Comparison of ENCODE assay signal across 10 cellular contexts in the genomic region with DNA sequence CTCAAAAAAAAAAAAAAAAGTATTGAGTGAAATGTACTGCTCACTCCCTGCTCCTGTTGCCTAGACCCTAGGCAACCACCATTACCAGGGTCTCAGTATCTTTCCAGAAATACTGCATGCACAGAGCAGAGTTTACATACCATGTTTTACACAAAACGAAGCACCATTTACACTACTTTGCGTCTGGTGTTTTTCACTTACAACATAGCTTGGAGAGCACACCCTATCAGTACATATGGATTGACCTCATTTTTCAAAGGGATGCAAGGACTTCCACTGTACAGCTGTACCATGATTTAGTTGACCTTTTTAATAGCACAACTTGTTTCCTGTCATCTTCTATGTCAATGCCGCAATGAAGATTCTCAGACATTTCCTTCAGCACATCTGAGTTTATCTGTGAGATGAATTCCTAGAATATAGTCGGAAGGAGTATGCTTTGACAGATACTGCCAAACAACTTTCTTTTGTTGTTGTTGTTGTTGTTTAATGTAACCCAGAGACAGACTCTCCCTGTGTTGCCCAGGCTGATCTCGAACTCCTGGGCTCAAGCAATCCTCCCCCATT. TPM values are rescaled to one million over a fixed set of nuclear protein-coding genes. Genes with fewer than 3 reads are reported as not detected.
DNase-seq lines count a peak whose midpoint lies in the region; ATAC-seq and TF ChIP-seq lines count a peak whose summit lies in the region.
"Had no signal": no experiment of that assay in that cellular context is flagged by ENCODE, and none has a peak within 500 bp of the region (broad histone marks: within the 10 kb centered on the region; RNA-seq: fewer than 3 reads in every experiment).

No MANE protein-coding gene starts in this region.

- H3K36me3 ChIP-seq in thoracic aorta = peaks cover 5% of the 10 kb centered on the region

- peak overlapping the region; percentile 76 for H3K27ac Mint-ChIP-seq in activated T-cell treated with anti-CD3 and anti-CD28 coated beads, Interleukin-2, amount 50 U/mL, for 72 hours
- H3K27ac Mint-ChIP-seq in activated B cell treated with CpG ODN at 0.5 μM for 24 hours = peak overlapping the region; percentile 92
- peak overlapping the region; percentile 93 to 99 (median 93) for H3K27ac Mint-ChIP-seq in immature natural killer cell
- H3K27ac Mint-ChIP-seq: dendritic cell treated with granulocyte-macrophage colony-stimulating factor and Interleukin-4, amounts not matched to agents 40 ng/mL and 50 ng/mL, for 4 days had no signal

- H3K9me3 Mint-ChIP-seq in activated T-cell treated with anti-CD3 and anti-CD28 coated beads, Interleukin-2, amount 50 U/mL, for 72 hours = peaks cover 0 to 2% of the 10 kb centered on the region in 2 donors
- H3K9me3 Mint-ChIP-seq in activated B cell treated with CpG ODN at 0.5 μM for 24 hours (no peaks in the 10 kb centered on the region), immature natural killer cell (no peaks in the 10 kb centered on the region)
- H3K9me3 Mint-ChIP-seq: dendritic cell treated with granulocyte-macrophage colony-stimulating factor and Interleukin-4, amounts not matched to agents 40 ng/mL and 50 ng/mL, for 4 days had no signal

- H3K4me3 ChIP-seq in thoracic aorta = peak overlapping the region; percentile 59

- peak overlapping the region; percentile 52 to 80 for H3K4me3 Mint-ChIP-seq in activated T-cell treated with anti-CD3 and anti-CD28 coated beads, Interleukin-2, amount 50 U/mL, for 72 hours
- H3K4me3 Mint-ChIP-seq in activated B cell treated with CpG ODN at 0.5 μM for 24 hours (peak overlapping the region; percentile 24), immature natural killer cell (peak overlapping the region; percentile 41 to 84 (median 66))
- H3K4me3 Mint-ChIP-seq: dendritic cell treated with granulocyte-macrophage colony-stimulating factor and Interleukin-4, amounts not matched to agents 40 ng/mL and 50 ng/mL, for 4 days had no signal

- H3K27me3 ChIP-seq in thoracic aorta (replicated peaks; ENCODE audit: insufficient read depth) = no peaks in the 10 kb centered on the region

- H3K4me1 ChIP-seq in thoracic aorta (ENCODE audit: control insufficient read depth in 1 of 2, low read depth in 2 of 2) = peaks cover 63 to 83% of the 10 kb centered on the region in 2 donors

- no peaks in the 10 kb centered on the region for H3K27me3 Mint-ChIP-seq in activated T-cell treated with anti-CD3 and anti-CD28 coated beads, Interleukin-2, amount 50 U/mL, for 72 hours (ENCODE audit: low read depth)
- no peaks in the 10 kb centered on the region for H3K27me3 Mint-ChIP-seq in activated B cell treated with CpG ODN at 0.5 μM for 24 hours
- peaks cover 9 to 27% (median 13%) of the 10 kb centered on the region in 3 donors for H3K27me3 Mint-ChIP-seq in immature natural killer cell (ENCODE audit: low read depth in 3 of 3)
- H3K27me3 Mint-ChIP-seq: dendritic cell treated with granulocyte-macrophage colony-stimulating factor and Interleukin-4, amounts not matched to agents 40 ng/mL and 50 ng/mL, for 4 days had no signal

- no peak for ATAC-seq in activated T-cell treated with anti-CD3 and anti-CD28 coated beads, Interleukin-2, amount 50 U/mL, for 72 hours (replicated peaks in 1 of 2)
- ATAC-seq in activated B cell treated with CpG ODN at 0.5 μM for 24 hours (ENCODE audit: low read depth) = no peak
- no peak for ATAC-seq in thoracic aorta (ENCODE audit: insufficient number of reproducible peaks, low FRiP score, low read depth)
- no peak for ATAC-seq in GM21423 (IDR thresholded peaks at IDR 0.05; ENCODE audit: unreplicated experiment)
- ATAC-seq in GM19455 (IDR thresholded peaks at IDR 0.05; ENCODE audit: unreplicated experiment) = no peak

- TF ChIP-seq CTCF in activated B cell treated with CpG ODN at 0.5 μM for 24 hours (IDR thresholded peaks at IDR 0.05) = no peak
- no peak for TF ChIP-seq CTCF in thoracic aorta (IDR thresholded peaks at IDR 0.05)

- intact Hi-C loops in activated B cell treated with CpG ODN at 0.5 μM for 24 hours (cut with micrococcal nuclease) = no loop called here

- peak overlapping the region; percentile 66 to 79 for H3K27ac ChIP-seq in thoracic aorta

- H3K9me3 ChIP-seq in thoracic aorta = no peaks in the 10 kb centered on the region

- H3K36me3 Mint-ChIP-seq in activated T-cell treated with anti-CD3 and anti-CD28 coated beads, Interleukin-2, amount 50 U/mL, for 72 hours (ENCODE audit: insufficient read depth in 2 of 2) = peaks cover 20 to 45% of the 10 kb centered on the region in 2 donors
- H3K36me3 Mint-ChIP-seq in activated B cell treated with CpG ODN at 0.5 μM for 24 hours (ENCODE audit: low read depth) = peaks cover 59% of the 10 kb centered on the region
- H3K36me3 Mint-ChIP-seq in immature natural killer cell = peaks cover 5 to 6% (median 6%) of the 10 kb centered on the region in 3 donors

- DNase-seq in activated T-cell treated with anti-CD3 and anti-CD28 coated beads, Interleukin-2, amount 50 U/mL, for 72 hours = no peak
- no peak for DNase-seq in activated T-cell treated with anti-CD3 and anti-CD28 coated beads for 4 hours
- no peak for DNase-seq in activated B cell treated with CpG ODN at 0.5 μM for 24 hours
- no peak for DNase-seq in immature natural killer cell
- DNase-seq in thoracic aorta (ENCODE audit: low spot score) = no peak
- no peak for DNase-seq in GM19238 (ENCODE audit: insufficient read length, low spot score)
- DNase-seq: NCI-H748 treated with DMSO at 0.1 percent for 48 hours had no signal

- CTCF ChIA-PET in activated B cell treated with CpG ODN at 0.5 μM for 24 hours (lab: Charles Lee) = no interaction called here

- H3K4me1 Mint-ChIP-seq in activated T-cell treated with anti-CD3 and anti-CD28 coated beads, Interleukin-2, amount 50 U/mL, for 72 hours (ENCODE audit: low read depth) = peaks cover 97% of the 10 kb centered on the region
- H3K4me1 Mint-ChIP-seq in activated B cell treated with CpG ODN at 0.5 μM for 24 hours = peaks cover 94% of the 10 kb centered on the region
- H3K4me1 Mint-ChIP-seq in immature natural killer cell = peaks cover 89 to 93% of the 10 kb centered on the region in 2 donors

- POLR2A ChIA-PET in activated B cell treated with CpG ODN at 0.5 μM for 24 hours (lab: Charles Lee) = interaction anchor here (0.6 to 1.8 kb wide), 7 partner anchors 14 to 102 kb away, joined by 3 to 6 read pairs (median 4); no protein-coding TSS in a partner anchor

RNA-seq across cellular contexts. Expression of a gene that starts 6.2 kb away (rescaled TPM):
- 100 to 1,000 TPM; 529 to 662 TPM for total RNA-seq in activated T-cell treated with anti-CD3 and anti-CD28 coated beads, Interleukin-2, amount 50 U/mL, for 72 hours
- 714 and 755 TPM in 2 replicates for total RNA-seq in activated B cell treated with CpG ODN at 0.5 μM for 24 hours
- polyA plus RNA-seq in immature natural killer cell = 100 to 1,000 TPM in 1 of 3 donors, 10 to 100 TPM in 1, 1 to 10 TPM in 1; 8.7 to 355 (median 40.2) TPM
- total RNA-seq in thoracic aorta = 1,000 to 10,000 TPM; 1,447 to 1,631 TPM
